7 cellular contexts compared by ENCODE assay signal in the genomic region with DNA sequence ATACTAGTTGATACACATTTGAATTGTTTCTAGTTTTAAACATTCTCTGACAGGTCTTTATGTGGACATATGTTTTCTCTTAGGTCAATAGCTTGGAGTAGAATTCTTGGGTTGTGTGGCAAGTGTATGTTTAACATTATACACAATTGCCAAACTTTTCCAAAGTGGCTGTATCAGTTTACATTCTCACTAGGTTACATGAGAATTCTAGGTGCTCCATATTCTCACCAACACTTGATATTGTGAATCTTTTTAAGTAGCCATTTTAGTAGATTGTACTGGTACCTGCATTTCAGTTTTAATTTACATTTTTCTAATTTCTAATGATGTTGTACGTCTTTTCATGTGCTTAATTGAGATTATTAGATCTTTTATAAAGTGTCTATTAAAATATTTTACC.
"Had no signal": no experiment of that assay in that cellular context is flagged by ENCODE, and none has a peak within 500 bp of the region (broad histone marks: within the 10 kb centered on the region; RNA-seq: fewer than 3 reads in every experiment).

No MANE protein-coding gene starts in this region.

- DNase-seq: H7, IMR-90, KBM-7 had no signal

- H3K36me3 ChIP-seq: HAP-1 had no signal

- H3K27ac ChIP-seq: KMS-11 had no signal

- H3K4me2 ChIP-seq: GM23338, KMS-11 had no signal

- H3K9ac ChIP-seq: KMS-11 had no signal

- H2AFZ ChIP-seq: GM23338 had no signal

- H3K4me3 ChIP-seq: GM23338, HAP-1 had no signal

- ATAC-seq: GM23338, HCT116 had no signal

- H3K9me3 ChIP-seq: HAP-1 had no signal
